13 cellular contexts compared by ENCODE assay signal in the genomic region with DNA sequence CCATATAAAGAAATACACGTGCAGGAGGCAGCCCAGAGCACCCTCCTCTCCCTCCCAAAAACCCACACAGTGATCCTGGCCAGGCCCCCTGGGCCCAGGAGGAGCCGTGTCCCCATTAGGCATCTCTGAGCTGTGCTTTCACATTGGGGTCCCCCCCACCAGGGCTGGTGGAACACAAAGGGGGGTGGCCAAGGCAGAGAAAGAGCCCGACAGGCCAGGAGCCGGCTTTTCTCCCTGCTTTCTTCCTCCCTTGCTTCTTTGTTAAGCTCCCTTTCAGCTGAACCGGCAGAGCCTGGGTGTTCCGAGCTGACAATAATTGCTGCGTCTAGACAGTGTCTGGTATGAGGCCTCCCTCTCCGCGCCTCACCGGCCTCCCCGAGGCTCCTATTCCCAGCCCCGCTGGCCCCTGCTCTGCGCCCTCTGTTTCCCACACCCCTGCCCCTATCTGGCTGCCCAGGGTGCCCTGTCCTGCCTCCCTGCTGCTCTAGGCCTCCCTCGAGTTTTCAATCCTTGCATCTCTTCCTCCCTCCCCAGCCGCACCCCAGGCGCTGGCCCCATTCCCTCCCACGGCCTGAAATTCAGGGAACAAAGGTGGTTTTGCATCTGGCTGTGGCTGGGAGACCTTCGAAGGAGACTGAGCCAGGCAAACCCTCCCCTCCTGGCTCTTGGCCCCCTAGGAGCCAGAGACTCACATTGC.
DNase-seq lines count a peak whose midpoint lies in the region; ATAC-seq, FAIRE-seq and TF ChIP-seq lines count a peak whose summit lies in the region.
"Had no signal": no experiment of that assay in that cellular context is flagged by ENCODE, and none has a peak within 500 bp of the region (broad histone marks: within the 10 kb centered on the region; RNA-seq: fewer than 3 reads in every experiment).

No MANE protein-coding gene starts in this region.

- intact Hi-C loops in kidney (cut with DNase I), result no loop called here

- no peak for FAIRE-seq in kidney (lab: Jason Lieb, UNC)

- DNase-seq in astrocyte of the hippocampus (ENCODE audit: low read depth, low spot score) (peak; percentile 92), kidney (no peak), epidermal melanocyte (ENCODE audit: insufficient read length, low spot score) (no peak), superior temporal gyrus (ENCODE audit: extremely low spot score) (no peak), OCI-M2 (lab: John Stamatoyannopoulos, UW; ENCODE audit: unreplicated experiment) (no peak)
- no peak for DNase-seq in stimulated activated effector memory CD8-positive, alpha-beta T cell treated with anti-CD3 and anti-CD28 coated beads, Interleukin-12 subunit alpha, Interleukin-12 subunit beta, amount 100 ng/mL, for 72 hours (ENCODE audit: low spot score in 2 of 2)
- DNase-seq in activated naive CD4-positive, alpha-beta T cell treated with Interleukin-2 at 50 U/mL for 16 hours, result no peak
- DNase-seq: amniotic stem cell; GF-D8; immature natural killer cell; stimulated activated CD4-positive, alpha-beta T cell treated with anti-CD3 and anti-CD28 coated beads, Interleukin-4, amount 100 ng/mL, for 24 hours had no signal

- H3K4me3 ChIP-seq in HEK293 (ENCODE audit: low read depth, low read length) (no peak overlapping the region), kidney (ENCODE audit: low read length in 2 of 2) (no peak overlapping the region)

- POLR2A ChIA-PET in HEK293 (lab: Yijun Ruan, JAX), result interaction anchor here (0.5 to 2.4 kb wide), 12 partner anchors 10 to 361 kb away, joined by 3 to 10 read pairs (median 4); a partner anchor contains a TSS

- 0 out of 2 replicates have a peak, but pooled peaks cover 2% of the 10 kb centered on the region for H3K4me1 ChIP-seq in HEK293 (ENCODE audit: control insufficient read depth, insufficient read depth, low read length)
- peaks cover 19 to 30% of the 10 kb centered on the region in 2 donors for H3K4me1 ChIP-seq in kidney (ENCODE audit: control insufficient read depth in 1 of 2, insufficient read depth in 1 of 2, low read depth in 1 of 2, low read length in 2 of 2)

- peak overlapping the region; percentile 76 for H3K27ac Mint-ChIP-seq in stimulated activated effector memory CD8-positive, alpha-beta T cell treated with anti-CD3 and anti-CD28 coated beads, Interleukin-12 subunit alpha, Interleukin-12 subunit beta, amount 100 ng/mL, for 72 hours

- H3K9me3 Mint-ChIP-seq in stimulated activated effector memory CD8-positive, alpha-beta T cell treated with anti-CD3 and anti-CD28 coated beads, Interleukin-12 subunit alpha, Interleukin-12 subunit beta, amount 100 ng/mL, for 72 hours, result no peaks in the 10 kb centered on the region
- H3K9me3 Mint-ChIP-seq: immature natural killer cell had no signal

- peak overlapping the region in 1 of 2 donors; percentile 10 for H3K9ac ChIP-seq in kidney (ENCODE audit: low read length in 2 of 2)

- no peak for TF ChIP-seq CTCF in HEK293 (tag by site-specific recombination; IDR thresholded peaks at IDR 0.05)
- TF ChIP-seq CTCF in kidney (IDR thresholded peaks at IDR 0.05; ENCODE audit: borderline replicate concordance, extremely low read depth, insufficient read depth), result no peak

- ATAC-seq in stimulated activated effector memory CD8-positive, alpha-beta T cell treated with anti-CD3 and anti-CD28 coated beads, Interleukin-12 subunit alpha, Interleukin-12 subunit beta, amount 100 ng/mL, for 72 hours, result no peak

- peak overlapping the region; percentile 38; the same call in 1 of the 2 replicates for H3K27ac ChIP-seq in HEK293 (ENCODE audit: extremely low read depth, low read depth, low read length)
- H3K27ac ChIP-seq in kidney (ENCODE audit: low read depth in 2 of 2, low read length in 2 of 2), result peak overlapping the region; percentile 16 to 46
- H3K27ac ChIP-seq: VCaP had no signal

- H3K9me3 ChIP-seq in HEK293 (ENCODE audit: control insufficient read depth, insufficient read depth, low read depth, low read length), result no peaks in the 10 kb centered on the region
- no peaks in the 10 kb centered on the region for H3K9me3 ChIP-seq in kidney (ENCODE audit: control insufficient read depth in 1 of 2, low read length in 2 of 2)

- peaks cover 66% of the 10 kb centered on the region for H3K4me1 Mint-ChIP-seq in stimulated activated effector memory CD8-positive, alpha-beta T cell treated with anti-CD3 and anti-CD28 coated beads, Interleukin-12 subunit alpha, Interleukin-12 subunit beta, amount 100 ng/mL, for 72 hours

- CTCF ChIA-PET in HEK293 (lab: Yijun Ruan, JAX), result interaction anchor here (0.7 to 1.3 kb wide), 5 partner anchors 9 to 226 kb away, joined by 3 read pairs; no protein-coding TSS in a partner anchor

- H3K4me3 Mint-ChIP-seq in stimulated activated effector memory CD8-positive, alpha-beta T cell treated with anti-CD3 and anti-CD28 coated beads, Interleukin-12 subunit alpha, Interleukin-12 subunit beta, amount 100 ng/mL, for 72 hours, result no peak overlapping the region
- H3K4me3 Mint-ChIP-seq: immature natural killer cell had no signal

- peaks cover 40% of the 10 kb centered on the region for H3K36me3 Mint-ChIP-seq in stimulated activated effector memory CD8-positive, alpha-beta T cell treated with anti-CD3 and anti-CD28 coated beads, Interleukin-12 subunit alpha, Interleukin-12 subunit beta, amount 100 ng/mL, for 72 hours

- H3K36me3 ChIP-seq in HEK293 (ENCODE audit: control insufficient read depth in 2 of 2, insufficient read depth in 1 of 2, low read length in 2 of 2) (peaks cover 0 to 7% of the 10 kb centered on the region in 2 experiments; a peak in 1 of 3 replicates), kidney (ENCODE audit: control insufficient read depth in 1 of 2, insufficient read depth in 2 of 2, low read length in 2 of 2) (no peaks in the 10 kb centered on the region)

TF ChIP-seq in HEK293, 187 proteins besides CTCF, POLR2A, EP300 and RAD21:
- TF ChIP-seq ZIC2 (tag by site-specific recombination; IDR thresholded peaks at IDR 0.05), result peak; percentile 97
- TF ChIP-seq ZNF223 (tag by site-specific recombination; IDR thresholded peaks at IDR 0.05), result no peak
- TF ChIP-seq, protein P1, sequence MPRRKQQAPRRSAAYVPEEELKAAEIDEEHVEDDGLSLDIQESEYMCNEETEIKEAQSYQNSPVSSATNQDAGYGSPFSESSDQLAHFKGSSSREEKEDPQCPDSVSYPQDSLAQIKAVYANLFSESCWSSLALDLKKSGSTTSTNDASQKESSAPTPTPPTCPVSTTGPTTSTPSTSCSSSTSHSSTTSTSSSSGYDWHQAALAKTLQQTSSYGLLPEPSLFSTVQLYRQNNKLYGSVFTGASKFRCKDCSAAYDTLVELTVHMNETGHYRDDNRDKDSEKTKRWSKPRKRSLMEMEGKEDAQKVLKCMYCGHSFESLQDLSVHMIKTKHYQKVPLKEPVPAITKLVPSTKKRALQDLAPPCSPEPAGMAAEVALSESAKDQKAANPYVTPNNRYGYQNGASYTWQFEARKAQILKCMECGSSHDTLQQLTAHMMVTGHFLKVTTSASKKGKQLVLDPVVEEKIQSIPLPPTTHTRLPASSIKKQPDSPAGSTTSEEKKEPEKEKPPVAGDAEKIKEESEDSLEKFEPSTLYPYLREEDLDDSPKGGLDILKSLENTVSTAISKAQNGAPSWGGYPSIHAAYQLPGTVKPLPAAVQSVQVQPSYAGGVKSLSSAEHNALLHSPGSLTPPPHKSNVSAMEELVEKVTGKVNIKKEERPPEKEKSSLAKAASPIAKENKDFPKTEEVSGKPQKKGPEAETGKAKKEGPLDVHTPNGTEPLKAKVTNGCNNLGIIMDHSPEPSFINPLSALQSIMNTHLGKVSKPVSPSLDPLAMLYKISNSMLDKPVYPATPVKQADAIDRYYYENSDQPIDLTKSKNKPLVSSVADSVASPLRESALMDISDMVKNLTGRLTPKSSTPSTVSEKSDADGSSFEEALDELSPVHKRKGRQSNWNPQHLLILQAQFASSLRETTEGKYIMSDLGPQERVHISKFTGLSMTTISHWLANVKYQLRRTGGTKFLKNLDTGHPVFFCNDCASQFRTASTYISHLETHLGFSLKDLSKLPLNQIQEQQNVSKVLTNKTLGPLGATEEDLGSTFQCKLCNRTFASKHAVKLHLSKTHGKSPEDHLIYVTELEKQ (tag by site-specific recombination; IDR thresholded peaks at IDR 0.05; ENCODE audit: borderline replicate concordance), result no peak
- TF ChIP-seq, protein P2, sequence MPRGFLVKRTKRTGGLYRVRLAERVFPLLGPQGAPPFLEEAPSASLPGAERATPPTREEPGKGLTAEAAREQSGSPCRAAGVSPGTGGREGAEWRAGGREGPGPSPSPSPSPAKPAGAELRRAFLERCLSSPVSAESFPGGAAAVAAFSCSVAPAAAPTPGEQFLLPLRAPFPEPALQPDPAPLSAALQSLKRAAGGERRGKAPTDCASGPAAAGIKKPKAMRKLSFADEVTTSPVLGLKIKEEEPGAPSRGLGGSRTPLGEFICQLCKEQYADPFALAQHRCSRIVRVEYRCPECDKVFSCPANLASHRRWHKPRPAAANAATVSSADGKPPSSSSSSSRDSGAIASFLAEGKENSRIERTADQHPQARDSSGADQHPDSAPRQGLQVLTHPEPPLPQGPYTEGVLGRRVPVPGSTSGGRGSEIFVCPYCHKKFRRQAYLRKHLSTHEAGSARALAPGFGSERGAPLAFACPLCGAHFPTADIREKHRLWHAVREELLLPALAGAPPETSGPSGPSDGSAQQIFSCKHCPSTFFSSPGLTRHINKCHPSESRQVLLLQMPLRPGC (tag by site-specific recombination; IDR thresholded peaks at IDR 0.05), result no peak
- TF ChIP-seq ZNF341 (tag by site-specific recombination; IDR thresholded peaks at IDR 0.05; ENCODE audit: low read depth), result peak; percentile 81
- peak; percentile 91 for TF ChIP-seq GLIS1 (tag by site-specific recombination; IDR thresholded peaks at IDR 0.05)
- TF ChIP-seq GLIS2 (tag by site-specific recombination; IDR thresholded peaks at IDR 0.05), result 0 out of 2 replicates have a peak, but pooled peaks have one; percentile 22
- TF ChIP-seq ZFHX2 (tag by site-specific recombination; conservative IDR thresholded peaks at IDR 0.05), result peak; percentile 29; the same call in 1 of the 2 replicates
